ENCODE assay signal across 24 cellular contexts in genomic region chr9:98783518-98784226, GRCh38. TPM values are rescaled to one million over a fixed set of nuclear protein-coding genes. Genes with fewer than 3 reads are reported as not detected.
DNase-seq lines count a peak whose midpoint lies in the region; ATAC-seq and TF ChIP-seq lines count a peak whose summit lies in the region.
"Had no signal": no experiment of that assay in that cellular context is flagged by ENCODE, and none has a peak within 500 bp of the region (broad histone marks: within the 10 kb centered on the region; RNA-seq: fewer than 3 reads in every experiment).

No MANE protein-coding gene starts in this region.

- TF ChIP-seq POLR2A in Peyer's patch (IDR thresholded peaks at IDR 0.05): no peak
- no peak for TF ChIP-seq POLR2A in esophagus muscularis mucosa (IDR thresholded peaks at IDR 0.05; ENCODE audit: low read depth)
- TF ChIP-seq POLR2A in gastrocnemius medialis (IDR thresholded peaks at IDR 0.05): no peak

- intact Hi-C loops in esophagus muscularis mucosa (cut with DNase I) (no loop called here), gastrocnemius medialis (cut with DNase I; ENCODE audit: low total_unique reads) (no loop called here)

- H3K9me3 ChIP-seq in Peyer's patch: no peaks in the 10 kb centered on the region
- no peaks in the 10 kb centered on the region for H3K9me3 ChIP-seq in esophagus muscularis mucosa
- no peaks in the 10 kb centered on the region for H3K9me3 ChIP-seq in gastrocnemius medialis
- H3K9me3 ChIP-seq: thoracic aorta, uterus had no signal

- peak; percentile 6 for DNase-seq in GM13976 (ENCODE audit: low spot score)
- peak in 1 of 3 donors; percentile 40 for DNase-seq in Peyer's patch
- peak; percentile 64 for DNase-seq in esophagus muscularis mucosa (ENCODE audit: extremely low spot score)
- peak in 1 of 2 donors; percentile 39 for DNase-seq in gastrocnemius medialis
- DNase-seq in NCI-H1105 (lab: John Stamatoyannopoulos, UW): no peak
- no peak for DNase-seq in T1000 (lab: John Stamatoyannopoulos, UW)
- DNase-seq in DMS53 (lab: John Stamatoyannopoulos, UW): no peak
- DNase-seq: ACHN; activated B cell treated with CpG ODN at 0.5 μM for 24 hours; HCEC 1CT; hippocampal formation; left cardiac atrium; mammary epithelial cell; NCI-H146; NCI-H345; NCI-H69; SIG-M5; stimulated activated CD8-positive, alpha-beta memory T cell treated with anti-CD3 and anti-CD28 coated beads, Interleukin-4, amount 100 ng/mL, for 48 hours; uterus had no signal

- 85% methylated on average over 8 of the region's 16 CpGs for WGBS in esophagus muscularis mucosa

- in situ Hi-C loops in GM13976 (cut with MboI; ENCODE audit: low sequenced_read_pairs, unreplicated experiment): no loop called here
- in situ Hi-C loops in gastrocnemius medialis (cut with MboI; ENCODE audit: low sequenced_read_pairs in 4 of 4): loop anchor here in 1 of 4 donors (25.0 kb wide), 2 partner anchors 721 to 871 kb away; partner anchors contain the start of genes NANS and TRMO

- H3K36me3 ChIP-seq in Peyer's patch (peaks cover 0 to 9% (median 0%) of the 10 kb centered on the region in 3 donors), esophagus muscularis mucosa (peaks cover 8 to 65% (median 39%) of the 10 kb centered on the region in 4 donors), gastrocnemius medialis (peaks cover 0 to 24% of the 10 kb centered on the region in 2 donors)
- H3K36me3 ChIP-seq: neural progenitor cell, uterus had no signal

- ATAC-seq in gastrocnemius medialis: peak; percentile 42 to 51
- ATAC-seq: activated naive CD4-positive, alpha-beta T cell treated with anti-CD3 and anti-CD28 coated beads, Interleukin-2, amount 50 U/mL, for 72 hours; CD8-positive, alpha-beta T cell; left cardiac atrium had no signal

- H3K27me3 ChIP-seq in Peyer's patch (no peaks in the 10 kb centered on the region), esophagus muscularis mucosa (no peaks in the 10 kb centered on the region), gastrocnemius medialis (no peaks in the 10 kb centered on the region)
- H3K27me3 ChIP-seq: neural progenitor cell, uterus had no signal

- TF ChIP-seq CTCF in GM13976 (IDR thresholded peaks at IDR 0.05; ENCODE audit: borderline replicate concordance, control extremely low read depth, extremely low read depth, insufficient read depth, missing control alignments) (no peak), Peyer's patch (IDR thresholded peaks at IDR 0.05) (no peak), esophagus muscularis mucosa (IDR thresholded peaks at IDR 0.05) (no peak), gastrocnemius medialis (IDR thresholded peaks at IDR 0.05 in 4 of 5, conservative IDR thresholded peaks at IDR 0.05 in 1 of 5) (no peak)

- H3K4me1 ChIP-seq in Peyer's patch (peaks cover 0 to 17% (median 5%) of the 10 kb centered on the region in 4 donors), esophagus muscularis mucosa (no peaks in the 10 kb centered on the region), gastrocnemius medialis (no peaks in the 10 kb centered on the region)
- H3K4me1 ChIP-seq: neural progenitor cell, parathyroid adenoma, uterus had no signal

- H3K4me3 ChIP-seq in Peyer's patch (no peak overlapping the region), esophagus muscularis mucosa (no peak overlapping the region), gastrocnemius medialis (no peak overlapping the region)
- H3K4me3 ChIP-seq: neural progenitor cell, thoracic aorta, uterus had no signal

- H3K27ac ChIP-seq in Peyer's patch (peak overlapping the region in 3 of 4 donors; percentile 65 to 93 (median 85)), esophagus muscularis mucosa (replicated peaks in 1 of 4) (no peak overlapping the region), gastrocnemius medialis (peak overlapping the region in 2 of 4 donors; percentile 13 to 33)
- H3K27ac ChIP-seq: neural progenitor cell, parathyroid adenoma, thoracic aorta, uterus had no signal

- TF ChIP-seq EP300 in esophagus muscularis mucosa (IDR thresholded peaks at IDR 0.05): no peak

RNA-seq across cellular contexts. Expression of gene ANKS6, which starts 12.7 kb away (rescaled TPM):
- total RNA-seq in Peyer's patch (10 to 100 TPM; 39.8 to 79.6 (median 54.6) TPM), esophagus muscularis mucosa (10 to 100 TPM; 15.8 to 31.4 (median 23.6) TPM), gastrocnemius medialis (1 to 10 TPM; 3.9 to 7.0 (median 4.4) TPM)

RNA-seq across cellular contexts. Expression of gene GALNT12, which starts 23.8 kb away (rescaled TPM):
- total RNA-seq in Peyer's patch (100 to 1,000 TPM in 2 of 4 donors, 10 to 100 TPM in 2; 73.6 to 118 (median 93.0) TPM), esophagus muscularis mucosa (10 to 100 TPM; 12.4 to 22.4 (median 16.2) TPM), gastrocnemius medialis (1 to 10 TPM in 2 of 4 donors, under 1 TPM in 2; 0.55 to 1.6 (median 1.1) TPM)

Comparison
In these comparisons a context has a peak if more than half of its experiments do, and no peak if none do; other contexts are left out.
1. DNase-seq: peak in GM13976 (single experiment) and esophagus muscularis mucosa (single experiment); none in NCI-H1105 (single experiment), T1000 (single experiment) and DMS53 (single experiment).
2. H3K27ac ChIP-seq: peak in Peyer's patch (3 of 4); none in esophagus muscularis mucosa (0 of 4).
3. RNA of gene GALNT12, which starts 23.8 kb away (total RNA-seq): 73.6 to 118 TPM in Peyer's patch and 12.4 to 22.4 TPM in esophagus muscularis mucosa; 0.55 to 1.6 TPM in gastrocnemius medialis; every median in the first group is over 4 times any median in the second.